ENCODE assay signal across 8 cellular contexts in the genomic region with DNA sequence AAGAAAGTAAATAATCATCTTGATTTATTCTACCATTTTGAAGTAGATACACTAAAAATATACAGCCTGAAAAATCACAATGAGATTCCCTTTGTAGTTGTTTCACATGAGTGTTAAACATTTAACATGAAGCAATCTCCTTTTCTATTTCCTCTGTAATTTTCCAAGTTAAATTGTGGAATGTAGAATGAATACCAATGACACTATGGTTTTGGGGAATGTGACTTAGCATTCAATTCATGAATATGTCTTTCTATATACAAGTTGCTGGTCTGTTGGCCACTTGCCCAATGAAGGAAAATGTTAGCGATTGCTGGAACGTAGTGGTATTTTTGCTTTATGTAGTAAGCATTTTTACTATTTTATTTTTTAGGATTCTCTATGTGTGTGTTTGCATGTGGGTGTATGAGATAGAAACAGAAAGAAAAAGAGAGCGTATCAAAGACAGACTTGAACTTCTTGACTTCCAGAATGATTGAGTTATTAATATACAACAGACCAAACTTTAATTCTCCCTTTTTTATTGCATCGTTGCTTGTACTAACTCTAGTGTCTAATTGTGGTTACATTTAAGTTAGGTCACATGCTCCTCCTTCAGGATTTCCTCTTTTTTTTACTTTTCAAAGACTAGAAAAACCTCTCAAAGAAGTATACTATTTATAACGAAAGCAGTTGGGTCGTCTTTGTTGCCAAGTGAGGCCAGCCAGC. TPM values are rescaled to one million over a fixed set of nuclear protein-coding genes. Genes with fewer than 3 reads are reported as not detected.
DNase-seq lines count a peak whose midpoint lies in the region; ATAC-seq and TF ChIP-seq lines count a peak whose summit lies in the region.

No MANE protein-coding gene starts in this region.

- TF ChIP-seq CTCF in Calu3 (IDR thresholded peaks at IDR 0.05; ENCODE audit: unreplicated experiment): no peak
- no peak for TF ChIP-seq CTCF in GM23338 (conservative IDR thresholded peaks at IDR 0.05; ENCODE audit: low read depth in 2 of 2)
- no peak for TF ChIP-seq CTCF in PC-9 (conservative IDR thresholded peaks at IDR 0.05)
- no peak for TF ChIP-seq CTCF in esophagus muscularis mucosa (IDR thresholded peaks at IDR 0.05)
- TF ChIP-seq CTCF in testis (IDR thresholded peaks at IDR 0.05): no peak

- H3K4me3 ChIP-seq in GM23338: no peak overlapping the region
- H3K4me3 ChIP-seq in PC-9: peak overlapping the region; percentile 34; the same call in 1 of the 2 replicates
- H3K4me3 ChIP-seq in esophagus muscularis mucosa: peak overlapping the region; percentile 32 to 73 (median 46)
- no peak overlapping the region for H3K4me3 ChIP-seq in testis

- H2AFZ ChIP-seq in GM23338: no peak overlapping the region
- H2AFZ ChIP-seq in PC-9: no peak overlapping the region

- H3K36me3 Mint-ChIP-seq in Calu3 (ENCODE audit: insufficient read depth, unreplicated experiment) (peaks cover 20% of the 10 kb centered on the region), GM23338 (ENCODE audit: low read depth) (peaks cover 3% of the 10 kb centered on the region; the same call in 1 of the 3 replicates)

- H3K4me1 ChIP-seq in GM23338 (ENCODE audit: insufficient read depth) (peaks cover 37% of the 10 kb centered on the region), PC-9 (replicated peaks; ENCODE audit: insufficient read depth) (peaks cover 41% of the 10 kb centered on the region), esophagus muscularis mucosa (peaks cover 5 to 53% (median 45%) of the 10 kb centered on the region in 4 donors), testis (no peaks in the 10 kb centered on the region)

- H3F3A ChIP-seq in GM23338 (replicated peaks; ENCODE audit: low read depth): peaks cover 4% of the 10 kb centered on the region; the same call in 1 of the 2 replicates
- peaks cover 19% of the 10 kb centered on the region for H3F3A ChIP-seq in PC-9 (ENCODE audit: insufficient read depth, low read depth)

- DNase-seq in Calu3 (no peak), GM23338 (ENCODE audit: low spot score) (no peak), PC-9 (peak in 1 of 2 experiments; percentile 55), esophagus muscularis mucosa (ENCODE audit: extremely low spot score) (no peak), testis (no peak), NCI-H748 treated with DMSO at 0.1 percent for 48 hours (lab: John Stamatoyannopoulos, UW) (no peak), GOT3 (lab: John Stamatoyannopoulos, UW) (no peak)
- DNase-seq in activated CD4-positive, CD25-positive, alpha-beta regulatory T cell treated with anti-CD3 and anti-CD28 coated beads, Interleukin-2, amount 50 U/mL, for 72 hours: no peak

- no peaks in the 10 kb centered on the region; the same call in 1 of the 2 replicates for H3K9me3 ChIP-seq in PC-9 (ENCODE audit: insufficient read depth, low read depth)
- H3K9me3 ChIP-seq in esophagus muscularis mucosa: no peaks in the 10 kb centered on the region
- no peaks in the 10 kb centered on the region for H3K9me3 ChIP-seq in testis

- no peaks in the 10 kb centered on the region for H3K79me2 ChIP-seq in GM23338 (replicated peaks; ENCODE audit: insufficient read depth)
- peaks cover 100% of the 10 kb centered on the region for H3K79me2 ChIP-seq in PC-9 (ENCODE audit: low read depth)

- H3K9me3 Mint-ChIP-seq in Calu3 (ENCODE audit: low read depth, unreplicated experiment) (no peaks in the 10 kb centered on the region), GM23338 (no peaks in the 10 kb centered on the region)

- H3K27me3 Mint-ChIP-seq in Calu3 (ENCODE audit: unreplicated experiment) (no peaks in the 10 kb centered on the region), GM23338 (ENCODE audit: insufficient read depth, low read depth, poor library complexity) (peaks cover 2% of the 10 kb centered on the region)

- no peaks in the 10 kb centered on the region for H3K36me3 ChIP-seq in GM23338 (ENCODE audit: insufficient read depth)
- peaks cover 13% of the 10 kb centered on the region; the same call in 1 of the 2 replicates for H3K36me3 ChIP-seq in PC-9 (ENCODE audit: low read depth)
- no peaks in the 10 kb centered on the region for H3K36me3 ChIP-seq in esophagus muscularis mucosa
- H3K36me3 ChIP-seq in testis (ENCODE audit: low read depth, missing control alignments): no peaks in the 10 kb centered on the region

- ATAC-seq in GM23338: no peak

- POLR2A ChIA-PET in PC-9 (lab: Charles Lee; ENCODE audit: unreplicated experiment): interaction anchor here (0.6 kb wide), 1 partner anchor 148 kb away, joined by 3 read pairs; no protein-coding TSS in a partner anchor

- no peak overlapping the region for H3K27ac ChIP-seq in GM23338 (ENCODE audit: low read depth)
- peak overlapping the region; percentile 38; the same call in 1 of the 2 replicates for H3K27ac ChIP-seq in PC-9
- H3K27ac ChIP-seq in esophagus muscularis mucosa (replicated peaks in 1 of 4): peak overlapping the region; percentile 83 to 91 (median 90)
- peak overlapping the region; percentile 55 to 70 for H3K27ac ChIP-seq in testis

- BruUV-seq in Calu3 (replicated peaks; lab: Mats Ljungman, UMichigan) (no TSS peak), PC-9 (replicated peaks; lab: Mats Ljungman, UMichigan) (no TSS peak)

- intact Hi-C loops in Calu3 (cut with micrococcal nuclease; ENCODE audit: unreplicated experiment): no loop called here
- intact Hi-C loops in PC-9 (cut with micrococcal nuclease; ENCODE audit: unreplicated experiment): no loop called here
- intact Hi-C loops in esophagus muscularis mucosa (cut with DNase I): no loop called here
- intact Hi-C loops in testis (cut with DNase I; ENCODE audit: low total_unique reads): no loop called here

- H3K27me3 ChIP-seq in GM23338 (ENCODE audit: insufficient read depth): peaks cover 8% of the 10 kb centered on the region
- H3K27me3 ChIP-seq in PC-9 (ENCODE audit: insufficient read depth, low read depth): no peaks in the 10 kb centered on the region
- no peaks in the 10 kb centered on the region for H3K27me3 ChIP-seq in esophagus muscularis mucosa
- no peaks in the 10 kb centered on the region for H3K27me3 ChIP-seq in testis

- peaks cover 49% of the 10 kb centered on the region for H3K4me1 Mint-ChIP-seq in Calu3 (ENCODE audit: low read depth, unreplicated experiment)
- peaks cover 39% of the 10 kb centered on the region for H3K4me1 Mint-ChIP-seq in GM23338

- 5% methylated on average over 6 of the region's 6 CpGs for WGBS in esophagus muscularis mucosa
- 36 to 41% methylated on average over 6 of the region's 6 CpGs for WGBS in testis, 2 donors

- H3K9me2 ChIP-seq in GM23338 (ENCODE audit: insufficient read depth): no peaks in the 10 kb centered on the region; the same call in 1 of the 2 replicates
- no peaks in the 10 kb centered on the region for H3K9me2 ChIP-seq in PC-9 (ENCODE audit: insufficient read depth)

- no peak for TF ChIP-seq POLR2A in esophagus muscularis mucosa (IDR thresholded peaks at IDR 0.05; ENCODE audit: low read depth)
- no peak for TF ChIP-seq POLR2A in testis (IDR thresholded peaks at IDR 0.05)

- CTCF ChIA-PET in Calu3 (lab: Charles Lee) (no interaction called here), PC-9 (lab: Charles Lee) (interaction anchor here (0.6 kb wide), 1 partner anchor 489 kb away, joined by 4 read pairs; no protein-coding TSS in a partner anchor)

- no peak overlapping the region for H3K4me3 Mint-ChIP-seq in Calu3 (ENCODE audit: low read depth, unreplicated experiment)
- no peak overlapping the region for H3K4me3 Mint-ChIP-seq in GM23338

- no peaks in the 10 kb centered on the region for H4K20me1 ChIP-seq in GM23338 (replicated peaks; ENCODE audit: insufficient read depth)
- H4K20me1 ChIP-seq in PC-9 (ENCODE audit: insufficient read depth): no peaks in the 10 kb centered on the region

- TF ChIP-seq EP300 in esophagus muscularis mucosa (IDR thresholded peaks at IDR 0.05): no peak

- peak overlapping the region; percentile 63 for H3K27ac Mint-ChIP-seq in Calu3 (ENCODE audit: unreplicated experiment)
- peak overlapping the region; percentile 38; the same call in 1 of the 2 replicates for H3K27ac Mint-ChIP-seq in GM23338

- H3K4me2 ChIP-seq in GM23338 (peak overlapping the region; percentile 52), PC-9 (peak overlapping the region; percentile 91)

TF ChIP-seq in GM23338, 12 proteins besides CTCF, POLR2A, EP300 and RAD21:
- no peak for TF ChIP-seq ZNF331 (CRISPR knock-in tag; IDR thresholded peaks at IDR 0.05; ENCODE audit: low read depth)
- TF ChIP-seq EZH2 (IDR thresholded peaks at IDR 0.05; ENCODE audit: low read depth, unreplicated experiment): no peak
- no peak for TF ChIP-seq ZNF114 (CRISPR knock-in tag; IDR thresholded peaks at IDR 0.05)
- no peak for TF ChIP-seq EZH2phosphoT487 (IDR thresholded peaks at IDR 0.05; ENCODE audit: unreplicated experiment)
- no peak for TF ChIP-seq CREB1 (CRISPR knock-in tag; IDR thresholded peaks at IDR 0.05; ENCODE audit: low read depth)
TF ChIP-seq in GM23338: peak in this region for 0.

RNA-seq across cellular contexts. Expression of a gene that starts 5.9 kb away (rescaled TPM):
- 32.2 and 37.6 TPM in 2 replicates for total RNA-seq in Calu3 (2022)
- total RNA-seq in GM23338 (2014; rRNA removed; shearing (Covaris generic)): 0.19 and 1.4 TPM in 2 replicates
- polyA plus RNA-seq in GM23338 (2016; fragmentation: Nextera tagmentation; extraction: Ambion mirVana): 0.31 and 0.63 TPM in 2 replicates
- 65.7 and 74.3 TPM in 2 replicates for total RNA-seq in PC-9 (2021)
- total RNA-seq in esophagus muscularis mucosa: 10 to 100 TPM in 1 of 4 donors, 1 to 10 TPM in 3; 5.3 to 12.6 (median 6.1) TPM
- 1 to 10 TPM; 2.4 to 2.6 TPM for total RNA-seq in testis
- polyA plus RNA-seq in testis (ENCODE audit: insufficient read depth, low read depth, low replicate concordance): 4.5 TPM

Comparison
In these comparisons a context has a peak if more than half of its experiments do, and no peak if none do; other contexts are left out.
1. H3K4me3 ChIP-seq: peak in PC-9 (single experiment) and esophagus muscularis mucosa (4 of 4); none in GM23338 (single experiment) and testis (0 of 2).